2 cellular contexts compared by ENCODE assay signal in the genomic region with DNA sequence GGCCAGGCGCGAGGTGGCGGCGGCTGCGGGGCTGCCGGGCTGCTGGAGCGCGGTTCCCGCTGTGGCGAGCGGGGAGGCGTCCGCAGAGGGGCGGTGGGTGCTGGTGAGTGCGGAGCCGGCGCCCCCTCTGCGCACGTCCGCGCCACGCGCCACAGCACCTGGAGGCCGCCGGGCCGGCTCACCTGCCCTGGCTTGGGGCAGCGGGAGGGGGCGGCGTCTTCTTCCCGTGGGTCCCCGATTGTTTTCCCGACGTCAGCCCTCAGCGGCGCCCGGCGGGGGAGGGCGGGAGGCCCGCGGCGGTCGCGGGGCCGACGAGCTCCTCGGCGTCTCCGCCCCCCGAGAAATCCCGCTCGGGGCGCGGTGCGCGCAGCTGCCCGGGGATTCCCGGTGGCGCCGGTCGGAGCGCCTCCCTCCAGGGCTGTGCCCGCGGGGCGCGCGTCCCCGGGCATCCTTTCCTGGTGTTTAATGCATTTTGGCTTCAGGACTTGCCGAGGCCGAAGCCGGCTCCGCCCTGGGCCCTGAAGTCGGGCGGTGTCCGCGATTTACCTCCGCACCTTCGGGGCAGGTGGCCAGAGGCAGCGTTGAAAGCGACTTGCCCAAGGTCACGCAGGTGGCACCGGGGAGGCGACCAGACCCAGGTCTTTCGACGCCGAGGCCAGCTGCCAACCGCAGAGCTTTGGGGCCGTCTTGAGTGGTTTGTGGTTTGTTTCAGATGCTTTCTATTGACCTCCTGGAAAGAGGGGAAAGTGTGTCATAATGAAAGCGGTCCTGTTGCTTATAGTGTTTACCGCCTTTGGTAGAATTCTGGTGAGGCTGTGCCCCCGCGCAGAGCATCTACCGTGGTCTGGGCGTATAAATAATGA.
A peak's percentile ranks its signal among the peaks of the same experiment; 100 is the strongest.
TF ChIP-seq lines count a peak whose summit lies in the region.

No MANE protein-coding gene starts in this region.

TF ChIP-seq in HEK293T, 16 proteins besides CTCF, POLR2A, EP300 and RAD21 (continued from another document):
- TF ChIP-seq ZNF384 (IDR thresholded peaks at IDR 0.05), result no peak
- no peak for TF ChIP-seq FOXK2 (IDR thresholded peaks at IDR 0.05)
- TF ChIP-seq L3MBTL2 (conservative IDR thresholded peaks at IDR 0.05), result peak; percentile 70
- TF ChIP-seq NFRKB (IDR thresholded peaks at IDR 0.05), result no peak
- no peak for TF ChIP-seq HDGF (IDR thresholded peaks at IDR 0.05; ENCODE audit: borderline replicate concordance)
- no peak for TF ChIP-seq SUZ12 (IDR thresholded peaks at IDR 0.05)
- TF ChIP-seq ARNT (IDR thresholded peaks at IDR 0.05), result no peak
- peak; percentile 38 for TF ChIP-seq LEF1 (IDR thresholded peaks at IDR 0.05; ENCODE audit: borderline replicate concordance)
TF ChIP-seq in HEK293T: peak in this region for 2.

TF ChIP-seq in HepG2, 621 proteins besides CTCF, POLR2A, EP300 and RAD21 (continued from another document and continues in another):
- TF ChIP-seq ZNF547 (CRISPR knock-in tag; IDR thresholded peaks at IDR 0.05) (no peak; the same call in none of the 2 replicates), PRMT3 (CRISPR knock-in tag; IDR thresholded peaks at IDR 0.05; ENCODE audit: borderline replicate concordance, low read depth) (no peak), ZNF878 (CRISPR knock-in tag; IDR thresholded peaks at IDR 0.05) (no peak), ZNF224 (CRISPR knock-in tag; IDR thresholded peaks at IDR 0.05) (no peak), SOX13 (IDR thresholded peaks at IDR 0.05) (no peak), SOX13 (CRISPR knock-in tag; conservative IDR thresholded peaks at IDR 0.05 in 1 of 2, IDR thresholded peaks at IDR 0.05 in 1 of 2) (no peak), HMG20B (CRISPR knock-in tag; conservative IDR thresholded peaks at IDR 0.05) (no peak), HDAC1 (CRISPR knock-in tag; IDR thresholded peaks at IDR 0.05) (peak; percentile 61; the same call in 1 of the 2 replicates), HIVEP1 (CRISPR knock-in tag; IDR thresholded peaks at IDR 0.05) (peak; percentile 65), IRX3 (CRISPR knock-in tag; IDR thresholded peaks at IDR 0.05; ENCODE audit: borderline replicate concordance, low read depth) (0 out of 2 replicates have a peak, but pooled peaks have one; percentile 15), POLR2G (IDR thresholded peaks at IDR 0.05; ENCODE audit: low read depth, low read length) (peak; percentile 61)
- TF ChIP-seq, protein P1, sequence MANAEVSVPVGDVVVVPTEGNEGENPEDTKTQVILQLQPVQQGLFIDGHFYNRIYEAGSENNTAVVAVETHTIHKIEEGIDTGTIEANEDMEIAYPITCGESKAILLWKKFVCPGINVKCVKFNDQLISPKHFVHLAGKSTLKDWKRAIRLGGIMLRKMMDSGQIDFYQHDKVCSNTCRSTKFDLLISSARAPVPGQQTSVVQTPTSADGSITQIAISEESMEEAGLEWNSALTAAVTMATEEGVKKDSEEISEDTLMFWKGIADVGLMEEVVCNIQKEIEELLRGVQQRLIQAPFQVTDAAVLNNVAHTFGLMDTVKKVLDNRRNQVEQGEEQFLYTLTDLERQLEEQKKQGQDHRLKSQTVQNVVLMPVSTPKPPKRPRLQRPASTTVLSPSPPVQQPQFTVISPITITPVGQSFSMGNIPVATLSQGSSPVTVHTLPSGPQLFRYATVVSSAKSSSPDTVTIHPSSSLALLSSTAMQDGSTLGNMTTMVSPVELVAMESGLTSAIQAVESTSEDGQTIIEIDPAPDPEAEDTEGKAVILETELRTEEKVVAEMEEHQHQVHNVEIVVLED (CRISPR knock-in tag; IDR thresholded peaks at IDR 0.05; ENCODE audit: borderline replicate concordance), result no peak
- TF ChIP-seq, protein P2, sequence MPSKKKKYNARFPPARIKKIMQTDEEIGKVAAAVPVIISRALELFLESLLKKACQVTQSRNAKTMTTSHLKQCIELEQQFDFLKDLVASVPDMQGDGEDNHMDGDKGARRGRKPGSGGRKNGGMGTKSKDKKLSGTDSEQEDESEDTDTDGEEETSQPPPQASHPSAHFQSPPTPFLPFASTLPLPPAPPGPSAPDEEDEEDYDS (CRISPR knock-in tag; IDR thresholded peaks at IDR 0.05), result no peak
- TF ChIP-seq, protein P3, sequence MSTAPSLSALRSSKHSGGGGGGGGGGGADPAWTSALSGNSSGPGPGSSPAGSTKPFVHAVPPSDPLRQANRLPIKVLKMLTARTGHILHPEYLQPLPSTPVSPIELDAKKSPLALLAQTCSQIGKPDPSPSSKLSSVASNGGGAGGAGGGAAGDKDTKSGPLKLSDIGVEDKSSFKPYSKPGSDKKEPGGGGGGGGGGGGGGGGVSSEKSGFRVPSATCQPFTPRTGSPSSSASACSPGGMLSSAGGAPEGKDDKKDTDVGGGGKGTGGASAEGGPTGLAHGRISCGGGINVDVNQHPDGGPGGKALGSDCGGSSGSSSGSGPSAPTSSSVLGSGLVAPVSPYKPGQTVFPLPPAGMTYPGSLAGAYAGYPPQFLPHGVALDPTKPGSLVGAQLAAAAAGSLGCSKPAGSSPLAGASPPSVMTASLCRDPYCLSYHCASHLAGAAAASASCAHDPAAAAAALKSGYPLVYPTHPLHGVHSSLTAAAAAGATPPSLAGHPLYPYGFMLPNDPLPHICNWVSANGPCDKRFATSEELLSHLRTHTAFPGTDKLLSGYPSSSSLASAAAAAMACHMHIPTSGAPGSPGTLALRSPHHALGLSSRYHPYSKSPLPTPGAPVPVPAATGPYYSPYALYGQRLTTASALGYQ (CRISPR knock-in tag; IDR thresholded peaks at IDR 0.05), result peak; percentile 59
- TF ChIP-seq, protein P4, sequence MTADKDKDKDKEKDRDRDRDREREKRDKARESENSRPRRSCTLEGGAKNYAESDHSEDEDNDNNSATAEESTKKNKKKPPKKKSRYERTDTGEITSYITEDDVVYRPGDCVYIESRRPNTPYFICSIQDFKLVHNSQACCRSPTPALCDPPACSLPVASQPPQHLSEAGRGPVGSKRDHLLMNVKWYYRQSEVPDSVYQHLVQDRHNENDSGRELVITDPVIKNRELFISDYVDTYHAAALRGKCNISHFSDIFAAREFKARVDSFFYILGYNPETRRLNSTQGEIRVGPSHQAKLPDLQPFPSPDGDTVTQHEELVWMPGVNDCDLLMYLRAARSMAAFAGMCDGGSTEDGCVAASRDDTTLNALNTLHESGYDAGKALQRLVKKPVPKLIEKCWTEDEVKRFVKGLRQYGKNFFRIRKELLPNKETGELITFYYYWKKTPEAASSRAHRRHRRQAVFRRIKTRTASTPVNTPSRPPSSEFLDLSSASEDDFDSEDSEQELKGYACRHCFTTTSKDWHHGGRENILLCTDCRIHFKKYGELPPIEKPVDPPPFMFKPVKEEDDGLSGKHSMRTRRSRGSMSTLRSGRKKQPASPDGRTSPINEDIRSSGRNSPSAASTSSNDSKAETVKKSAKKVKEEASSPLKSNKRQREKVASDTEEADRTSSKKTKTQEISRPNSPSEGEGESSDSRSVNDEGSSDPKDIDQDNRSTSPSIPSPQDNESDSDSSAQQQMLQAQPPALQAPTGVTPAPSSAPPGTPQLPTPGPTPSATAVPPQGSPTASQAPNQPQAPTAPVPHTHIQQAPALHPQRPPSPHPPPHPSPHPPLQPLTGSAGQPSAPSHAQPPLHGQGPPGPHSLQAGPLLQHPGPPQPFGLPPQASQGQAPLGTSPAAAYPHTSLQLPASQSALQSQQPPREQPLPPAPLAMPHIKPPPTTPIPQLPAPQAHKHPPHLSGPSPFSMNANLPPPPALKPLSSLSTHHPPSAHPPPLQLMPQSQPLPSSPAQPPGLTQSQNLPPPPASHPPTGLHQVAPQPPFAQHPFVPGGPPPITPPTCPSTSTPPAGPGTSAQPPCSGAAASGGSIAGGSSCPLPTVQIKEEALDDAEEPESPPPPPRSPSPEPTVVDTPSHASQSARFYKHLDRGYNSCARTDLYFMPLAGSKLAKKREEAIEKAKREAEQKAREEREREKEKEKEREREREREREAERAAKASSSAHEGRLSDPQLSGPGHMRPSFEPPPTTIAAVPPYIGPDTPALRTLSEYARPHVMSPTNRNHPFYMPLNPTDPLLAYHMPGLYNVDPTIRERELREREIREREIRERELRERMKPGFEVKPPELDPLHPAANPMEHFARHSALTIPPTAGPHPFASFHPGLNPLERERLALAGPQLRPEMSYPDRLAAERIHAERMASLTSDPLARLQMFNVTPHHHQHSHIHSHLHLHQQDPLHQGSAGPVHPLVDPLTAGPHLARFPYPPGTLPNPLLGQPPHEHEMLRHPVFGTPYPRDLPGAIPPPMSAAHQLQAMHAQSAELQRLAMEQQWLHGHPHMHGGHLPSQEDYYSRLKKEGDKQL (CRISPR knock-in tag; IDR thresholded peaks at IDR 0.05; ENCODE audit: low read depth), result no peak
- TF ChIP-seq, protein P5, sequence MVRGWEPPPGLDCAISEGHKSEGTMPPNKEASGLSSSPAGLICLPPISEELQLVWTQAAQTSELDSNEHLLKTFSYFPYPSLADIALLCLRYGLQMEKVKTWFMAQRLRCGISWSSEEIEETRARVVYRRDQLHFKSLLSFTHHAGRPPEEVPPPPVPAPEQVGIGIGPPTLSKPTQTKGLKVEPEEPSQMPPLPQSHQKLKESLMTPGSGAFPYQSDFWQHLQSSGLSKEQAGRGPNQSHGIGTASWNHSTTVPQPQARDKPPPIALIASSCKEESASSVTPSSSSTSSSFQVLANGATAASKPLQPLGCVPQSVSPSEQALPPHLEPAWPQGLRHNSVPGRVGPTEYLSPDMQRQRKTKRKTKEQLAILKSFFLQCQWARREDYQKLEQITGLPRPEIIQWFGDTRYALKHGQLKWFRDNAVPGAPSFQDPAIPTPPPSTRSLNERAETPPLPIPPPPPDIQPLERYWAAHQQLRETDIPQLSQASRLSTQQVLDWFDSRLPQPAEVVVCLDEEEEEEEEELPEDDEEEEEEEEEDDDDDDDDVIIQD (CRISPR knock-in tag; IDR thresholded peaks at IDR 0.05; ENCODE audit: low read depth), result no peak
- TF ChIP-seq, protein P6, sequence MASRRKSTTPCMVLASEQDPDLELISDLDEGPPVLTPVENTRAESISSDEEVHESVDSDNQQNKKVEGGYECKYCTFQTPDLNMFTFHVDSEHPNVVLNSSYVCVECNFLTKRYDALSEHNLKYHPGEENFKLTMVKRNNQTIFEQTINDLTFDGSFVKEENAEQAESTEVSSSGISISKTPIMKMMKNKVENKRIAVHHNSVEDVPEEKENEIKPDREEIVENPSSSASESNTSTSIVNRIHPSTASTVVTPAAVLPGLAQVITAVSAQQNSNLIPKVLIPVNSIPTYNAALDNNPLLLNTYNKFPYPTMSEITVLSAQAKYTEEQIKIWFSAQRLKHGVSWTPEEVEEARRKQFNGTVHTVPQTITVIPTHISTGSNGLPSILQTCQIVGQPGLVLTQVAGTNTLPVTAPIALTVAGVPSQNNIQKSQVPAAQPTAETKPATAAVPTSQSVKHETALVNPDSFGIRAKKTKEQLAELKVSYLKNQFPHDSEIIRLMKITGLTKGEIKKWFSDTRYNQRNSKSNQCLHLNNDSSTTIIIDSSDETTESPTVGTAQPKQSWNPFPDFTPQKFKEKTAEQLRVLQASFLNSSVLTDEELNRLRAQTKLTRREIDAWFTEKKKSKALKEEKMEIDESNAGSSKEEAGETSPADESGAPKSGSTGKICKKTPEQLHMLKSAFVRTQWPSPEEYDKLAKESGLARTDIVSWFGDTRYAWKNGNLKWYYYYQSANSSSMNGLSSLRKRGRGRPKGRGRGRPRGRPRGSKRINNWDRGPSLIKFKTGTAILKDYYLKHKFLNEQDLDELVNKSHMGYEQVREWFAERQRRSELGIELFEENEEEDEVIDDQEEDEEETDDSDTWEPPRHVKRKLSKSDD (CRISPR knock-in tag; IDR thresholded peaks at IDR 0.05; ENCODE audit: low read depth), result no peak
- TF ChIP-seq, protein P7, sequence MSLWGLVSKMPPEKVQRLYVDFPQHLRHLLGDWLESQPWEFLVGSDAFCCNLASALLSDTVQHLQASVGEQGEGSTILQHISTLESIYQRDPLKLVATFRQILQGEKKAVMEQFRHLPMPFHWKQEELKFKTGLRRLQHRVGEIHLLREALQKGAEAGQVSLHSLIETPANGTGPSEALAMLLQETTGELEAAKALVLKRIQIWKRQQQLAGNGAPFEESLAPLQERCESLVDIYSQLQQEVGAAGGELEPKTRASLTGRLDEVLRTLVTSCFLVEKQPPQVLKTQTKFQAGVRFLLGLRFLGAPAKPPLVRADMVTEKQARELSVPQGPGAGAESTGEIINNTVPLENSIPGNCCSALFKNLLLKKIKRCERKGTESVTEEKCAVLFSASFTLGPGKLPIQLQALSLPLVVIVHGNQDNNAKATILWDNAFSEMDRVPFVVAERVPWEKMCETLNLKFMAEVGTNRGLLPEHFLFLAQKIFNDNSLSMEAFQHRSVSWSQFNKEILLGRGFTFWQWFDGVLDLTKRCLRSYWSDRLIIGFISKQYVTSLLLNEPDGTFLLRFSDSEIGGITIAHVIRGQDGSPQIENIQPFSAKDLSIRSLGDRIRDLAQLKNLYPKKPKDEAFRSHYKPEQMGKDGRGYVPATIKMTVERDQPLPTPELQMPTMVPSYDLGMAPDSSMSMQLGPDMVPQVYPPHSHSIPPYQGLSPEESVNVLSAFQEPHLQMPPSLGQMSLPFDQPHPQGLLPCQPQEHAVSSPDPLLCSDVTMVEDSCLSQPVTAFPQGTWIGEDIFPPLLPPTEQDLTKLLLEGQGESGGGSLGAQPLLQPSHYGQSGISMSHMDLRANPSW (CRISPR knock-in tag; IDR thresholded peaks at IDR 0.05; ENCODE audit: borderline replicate concordance), result no peak
- TF ChIP-seq, protein P8, sequence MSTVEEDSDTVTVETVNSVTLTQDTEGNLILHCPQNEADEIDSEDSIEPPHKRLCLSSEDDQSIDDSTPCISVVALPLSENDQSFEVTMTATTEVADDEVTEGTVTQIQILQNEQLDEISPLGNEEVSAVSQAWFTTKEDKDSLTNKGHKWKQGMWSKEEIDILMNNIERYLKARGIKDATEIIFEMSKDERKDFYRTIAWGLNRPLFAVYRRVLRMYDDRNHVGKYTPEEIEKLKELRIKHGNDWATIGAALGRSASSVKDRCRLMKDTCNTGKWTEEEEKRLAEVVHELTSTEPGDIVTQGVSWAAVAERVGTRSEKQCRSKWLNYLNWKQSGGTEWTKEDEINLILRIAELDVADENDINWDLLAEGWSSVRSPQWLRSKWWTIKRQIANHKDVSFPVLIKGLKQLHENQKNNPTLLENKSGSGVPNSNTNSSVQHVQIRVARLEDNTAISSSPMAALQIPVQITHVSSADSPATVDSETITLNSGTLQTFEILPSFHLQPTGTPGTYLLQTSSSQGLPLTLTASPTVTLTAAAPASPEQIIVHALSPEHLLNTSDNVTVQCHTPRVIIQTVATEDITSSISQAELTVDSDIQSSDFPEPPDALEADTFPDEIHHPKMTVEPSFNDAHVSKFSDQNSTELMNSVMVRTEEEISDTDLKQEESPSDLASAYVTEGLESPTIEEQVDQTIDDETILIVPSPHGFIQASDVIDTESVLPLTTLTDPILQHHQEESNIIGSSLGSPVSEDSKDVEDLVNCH (CRISPR knock-in tag; IDR thresholded peaks at IDR 0.05), result no peak
- TF ChIP-seq, protein P9, sequence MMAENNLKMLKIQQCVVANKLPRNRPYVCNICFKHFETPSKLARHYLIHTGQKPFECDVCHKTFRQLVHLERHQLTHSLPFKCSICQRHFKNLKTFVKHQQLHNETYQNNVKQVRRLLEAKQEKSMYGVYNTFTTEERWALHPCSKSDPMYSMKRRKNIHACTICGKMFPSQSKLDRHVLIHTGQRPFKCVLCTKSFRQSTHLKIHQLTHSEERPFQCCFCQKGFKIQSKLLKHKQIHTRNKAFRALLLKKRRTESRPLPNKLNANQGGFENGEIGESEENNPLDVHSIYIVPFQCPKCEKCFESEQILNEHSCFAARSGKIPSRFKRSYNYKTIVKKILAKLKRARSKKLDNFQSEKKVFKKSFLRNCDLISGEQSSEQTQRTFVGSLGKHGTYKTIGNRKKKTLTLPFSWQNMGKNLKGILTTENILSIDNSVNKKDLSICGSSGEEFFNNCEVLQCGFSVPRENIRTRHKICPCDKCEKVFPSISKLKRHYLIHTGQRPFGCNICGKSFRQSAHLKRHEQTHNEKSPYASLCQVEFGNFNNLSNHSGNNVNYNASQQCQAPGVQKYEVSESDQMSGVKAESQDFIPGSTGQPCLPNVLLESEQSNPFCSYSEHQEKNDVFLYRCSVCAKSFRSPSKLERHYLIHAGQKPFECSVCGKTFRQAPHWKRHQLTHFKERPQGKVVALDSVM (CRISPR knock-in tag; IDR thresholded peaks at IDR 0.05), result peak; percentile 54; the same call in 1 of the 2 replicates
